1 cellular context compared by ENCODE assay signal in the genomic region with DNA sequence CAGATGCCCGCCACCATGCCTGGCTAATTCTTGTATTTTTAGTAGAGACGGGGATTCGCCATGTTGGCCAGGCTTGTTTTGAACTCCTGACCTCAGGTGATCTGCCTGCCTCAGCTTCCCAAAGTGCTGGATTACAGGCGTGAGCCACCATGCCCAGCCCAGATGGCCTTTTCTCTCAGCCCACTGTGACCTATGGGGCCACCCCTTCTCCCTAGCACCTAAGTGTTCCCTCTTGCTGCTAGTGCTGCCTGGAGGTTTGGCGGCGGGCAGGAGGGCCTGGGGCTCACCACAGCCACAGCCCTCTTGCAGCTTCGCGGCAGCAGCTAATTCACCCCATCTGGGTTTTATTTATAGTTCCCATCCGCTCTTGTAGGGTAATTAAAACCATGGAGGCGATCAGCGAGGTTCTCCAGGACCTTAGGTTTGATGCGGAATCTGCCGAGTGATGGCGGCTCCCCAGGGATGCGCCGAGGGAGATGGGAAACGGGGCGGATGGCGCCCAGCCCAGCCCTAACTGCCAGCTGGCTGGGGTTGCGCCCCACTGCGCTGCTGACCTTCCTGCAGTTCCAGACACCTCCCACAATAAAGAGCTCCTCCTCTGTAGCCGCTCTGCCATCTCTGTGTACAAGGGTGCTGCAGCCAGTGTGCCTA.
TF ChIP-seq lines count a peak whose summit lies in the region.

No MANE protein-coding gene starts in this region.

TF ChIP-seq in HCT116, 20 proteins besides CTCF, POLR2A, EP300 and RAD21:
- TF ChIP-seq SP1 (IDR thresholded peaks at IDR 0.05; ENCODE audit: low read depth) (no peak), FOSL1 (IDR thresholded peaks at IDR 0.05; ENCODE audit: low read depth) (no peak), TCF7L2 (IDR thresholded peaks at IDR 0.05; ENCODE audit: borderline replicate concordance, extremely low read depth, insufficient read depth, insufficient read length) (no peak), CEBPB (IDR thresholded peaks at IDR 0.05; ENCODE audit: low read depth) (no peak), REST (IDR thresholded peaks at IDR 0.05; ENCODE audit: low read depth) (no peak), SIN3A (IDR thresholded peaks at IDR 0.05; ENCODE audit: low read depth) (no peak), ZNF274 (IDR thresholded peaks at IDR 0.05; ENCODE audit: low read depth, low read length) (no peak), SRF (IDR thresholded peaks at IDR 0.05; ENCODE audit: low read depth) (no peak), JUND (IDR thresholded peaks at IDR 0.05) (no peak), EGR1 (IDR thresholded peaks at IDR 0.05; ENCODE audit: low read depth) (no peak), YY1 (IDR thresholded peaks at IDR 0.05; ENCODE audit: extremely low read depth, insufficient replicate concordance, low read depth, low read length) (no peak), MAX (IDR thresholded peaks at IDR 0.05) (no peak), EZH2 (IDR thresholded peaks at IDR 0.05) (no peak)
